Comparison of ENCODE assay signal across 8 cellular contexts in the genomic region with DNA sequence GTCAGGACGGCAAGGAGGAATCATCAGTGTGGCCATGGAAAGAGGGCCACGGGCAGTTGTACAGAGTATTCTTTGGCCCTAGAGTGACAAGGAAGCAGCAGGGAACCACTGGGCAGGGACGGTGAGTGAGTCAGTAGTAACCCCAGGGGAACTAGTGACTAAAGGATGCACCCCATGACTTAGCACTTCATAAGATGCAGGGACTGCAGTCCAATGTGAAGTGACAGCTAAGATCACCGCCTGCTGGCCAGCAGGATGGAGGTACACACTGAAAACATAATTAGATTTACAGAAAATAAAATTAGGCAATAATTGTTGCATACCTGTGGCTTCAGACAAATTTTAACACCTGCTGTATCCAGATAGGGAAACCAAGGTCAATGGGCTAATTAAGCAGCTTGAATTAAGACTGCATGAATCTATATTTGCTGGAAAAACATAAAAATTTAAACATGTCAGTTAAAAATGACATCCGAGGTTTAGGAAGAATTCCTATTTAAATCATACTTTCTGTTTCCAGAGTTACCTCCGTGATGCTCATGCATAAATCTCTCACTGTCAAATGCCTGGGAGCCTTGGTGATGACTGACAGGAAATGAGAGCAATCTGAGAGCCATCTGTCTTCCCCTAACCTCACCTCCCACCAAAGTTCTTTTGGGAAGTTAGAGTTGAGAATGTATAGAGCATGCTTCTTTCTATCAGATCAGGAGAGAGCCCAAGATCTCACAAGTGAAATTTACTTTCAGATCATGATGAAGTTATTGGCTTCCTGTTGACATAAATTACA. TPM values are rescaled to one million over a fixed set of nuclear protein-coding genes. Genes with fewer than 3 reads are reported as not detected.
DNase-seq lines count a peak whose midpoint lies in the region; ATAC-seq and TF ChIP-seq lines count a peak whose summit lies in the region.

No MANE protein-coding gene starts in this region.

- H3K36me3 Mint-ChIP-seq in endothelial cell (ENCODE audit: low read depth, unreplicated experiment), result no peaks in the 10 kb centered on the region

- no peak overlapping the region for H3K4me3 ChIP-seq in BJ (ENCODE audit: low read depth, low read length)
- no peak overlapping the region for H3K4me3 ChIP-seq in LNCaP clone FGC (ENCODE audit: low read depth, low read length)

- peaks cover 3% of the 10 kb centered on the region for H3K27me3 Mint-ChIP-seq in endothelial cell (ENCODE audit: unreplicated experiment)

- peak; percentile 42 for TF ChIP-seq CTCF in BJ (IDR thresholded peaks at IDR 0.05; ENCODE audit: insufficient read depth, low read depth, low read length)
- peak; percentile 44 for TF ChIP-seq CTCF in LNCaP clone FGC (IDR thresholded peaks at IDR 0.05; ENCODE audit: control insufficient read depth, extremely low read depth, insufficient read depth)
- TF ChIP-seq CTCF in endothelial cell (IDR thresholded peaks at IDR 0.05; ENCODE audit: unreplicated experiment), result peak; percentile 33

- no peaks in the 10 kb centered on the region for H3K36me3 ChIP-seq in BJ (ENCODE audit: control insufficient read depth, insufficient read depth, low read length)

- no peak for DNase-seq in BJ (ENCODE audit: low read depth)
- DNase-seq in LNCaP clone FGC (ENCODE audit: low read depth), result no peak
- DNase-seq in endothelial cell (ENCODE audit: low spot score), result no peak
- DNase-seq in T-helper 2 cell, result no peak
- DNase-seq in NK-92 (lab: John Stamatoyannopoulos, UW; ENCODE audit: unreplicated experiment), result no peak
- no peak for DNase-seq in posterior cingulate gyrus
- DNase-seq in NCI-H1930 (lab: John Stamatoyannopoulos, UW), result no peak

- H3K4me1 Mint-ChIP-seq in endothelial cell (ENCODE audit: unreplicated experiment), result peaks cover 7% of the 10 kb centered on the region

- peak; percentile 62 for ATAC-seq in GM21390 (IDR thresholded peaks at IDR 0.05; ENCODE audit: unreplicated experiment)

- intact Hi-C loops in posterior cingulate gyrus (cut with DNase I), result no loop called here

- H3K27me3 ChIP-seq in BJ (ENCODE audit: control insufficient read depth, insufficient read depth, low read length), result no peaks in the 10 kb centered on the region

- POLR2A ChIA-PET in BJ (lab: Charles Lee), result no interaction called here

- CTCF ChIA-PET in BJ (lab: Yijun Ruan, JAX), result interaction anchor here (0.7 to 3.2 kb wide), 3 partner anchors 9 to 876 kb away, joined by 3 to 13 read pairs (median 7); no protein-coding TSS in a partner anchor

- no peak overlapping the region for H3K27ac Mint-ChIP-seq in endothelial cell (ENCODE audit: unreplicated experiment)

- H3K4me3 Mint-ChIP-seq in endothelial cell (ENCODE audit: unreplicated experiment), result no peak overlapping the region

- H3K9me3 Mint-ChIP-seq in endothelial cell (ENCODE audit: unreplicated experiment), result no peaks in the 10 kb centered on the region

RNA-seq across cellular contexts. Expression of a gene that starts 56.5 kb away (rescaled TPM):
- not detected in 2 replicates for polyA plus RNA-seq in BJ (2011; rRNA removed)
- not detected in 2 replicates for polyA minus RNA-seq in BJ (2011; rRNA and poly(A)+ RNA removed)
- not detected for total RNA-seq in endothelial cell (ENCODE audit: unreplicated experiment)
